22 cellular contexts compared by ENCODE assay signal in genomic region chr12:3670083-3670620, GRCh38.
DNase-seq lines count a peak whose midpoint lies in the region; ATAC-seq and TF ChIP-seq lines count a peak whose summit lies in the region.
"Had no signal": no experiment of that assay in that cellular context is flagged by ENCODE, and none has a peak within 500 bp of the region (broad histone marks: within the 10 kb centered on the region; RNA-seq: fewer than 3 reads in every experiment).

No MANE protein-coding gene starts in this region.

- ATAC-seq in SK-N-SH treated with all-trans-retinoic acid at 6 μM for 48 hours = peak; percentile 34; the same call in 2 of the 3 replicates
- ATAC-seq in natural killer cell treated with Interleukin-12 subunit alpha and Interleukin-12 subunit beta and Interleukin-15 and Interleukin-18, amount 100 ng/mL, for 72 hours = peak; percentile 56 to 80
- ATAC-seq: effector memory CD8-positive, alpha-beta T cell; naive thymus-derived CD4-positive, alpha-beta T cell; pancreas had no signal

- H3K9ac ChIP-seq in mesenchymal stem cell (ENCODE audit: low read length) = no peak overlapping the region

- no peak overlapping the region for H3K4me3 Mint-ChIP-seq in T-helper 1 cell treated with Interleukin-12 subunit alpha and Interleukin-12 subunit beta and Interleukin-4 antibody, amounts not matched to agents 30 μg/mL and 1 μg/mL, for 36 hours
- peak overlapping the region; percentile 11 for H3K4me3 Mint-ChIP-seq in natural killer cell treated with Interleukin-12 subunit alpha and Interleukin-12 subunit beta and Interleukin-15 and Interleukin-18, amount 100 ng/mL, for 72 hours
- H3K4me3 Mint-ChIP-seq: activated naive CD4-positive, alpha-beta T cell treated with anti-CD3 and anti-CD28 coated beads, Interleukin-2, amount 50 U/mL, for 24 hours; effector memory CD8-positive, alpha-beta T cell; naive thymus-derived CD4-positive, alpha-beta T cell had no signal

- H3K36me3 Mint-ChIP-seq in T-helper 1 cell treated with Interleukin-12 subunit alpha and Interleukin-12 subunit beta and Interleukin-4 antibody, amounts not matched to agents 30 μg/mL and 1 μg/mL, for 36 hours (ENCODE audit: low read depth) = peaks cover 55% of the 10 kb centered on the region
- peaks cover 36% of the 10 kb centered on the region for H3K36me3 Mint-ChIP-seq in natural killer cell treated with Interleukin-12 subunit alpha and Interleukin-12 subunit beta and Interleukin-15 and Interleukin-18, amount 100 ng/mL, for 72 hours

- DNase-seq in T-helper 1 cell (no peak), EL (peak; percentile 14), NCI-H2227 (lab: John Stamatoyannopoulos, UW; ENCODE audit: unreplicated experiment) (no peak), mesenchymal stem cell (no peak)
- no peak for DNase-seq in natural killer cell treated with Interleukin-12 subunit alpha and Interleukin-12 subunit beta and Interleukin-15 and Interleukin-18, amount 100 ng/mL, for 72 hours (ENCODE audit: low spot score)
- no peak for DNase-seq in stimulated activated CD4-positive, alpha-beta T cell treated with anti-CD3 and anti-CD28 coated beads, Interleukin-4, amount 100 ng/mL, for 4 hours
- DNase-seq: activated CD4-positive, alpha-beta T cell treated with anti-CD3 and anti-CD28 coated beads, Interleukin-2, amount 50 U/mL, for 1 hour; AML-193; DND-41; effector memory CD8-positive, alpha-beta T cell; esophagus squamous epithelium; mesendoderm; naive thymus-derived CD4-positive, alpha-beta T cell; NCI-H2107; NCI-H510A treated with DMSO at 0.1 percent for 48 hours; pancreas; stimulated activated naive CD4-positive, alpha-beta T cell had no signal

- no peak overlapping the region for H2BK5ac ChIP-seq in mesenchymal stem cell (ENCODE audit: low read depth, low read length, poor library complexity, severe bottlenecking)

- H3K79me1 ChIP-seq in mesenchymal stem cell (replicated peaks; ENCODE audit: low read length, poor library complexity, severe bottlenecking) = no peaks in the 10 kb centered on the region

- no peak overlapping the region for H4K91ac ChIP-seq in mesenchymal stem cell (ENCODE audit: low read length)

- H2BK12ac ChIP-seq in mesenchymal stem cell (ENCODE audit: low read length in 2 of 2) = no peak overlapping the region

- H3K4me1 Mint-ChIP-seq in T-helper 1 cell treated with Interleukin-12 subunit alpha and Interleukin-12 subunit beta and Interleukin-4 antibody, amounts not matched to agents 30 μg/mL and 1 μg/mL, for 36 hours (ENCODE audit: low read depth) = peaks cover 20% of the 10 kb centered on the region
- H3K4me1 Mint-ChIP-seq in natural killer cell treated with Interleukin-12 subunit alpha and Interleukin-12 subunit beta and Interleukin-15 and Interleukin-18, amount 100 ng/mL, for 72 hours (ENCODE audit: low read depth in 2 of 2) = peaks cover 13 to 42% of the 10 kb centered on the region in 2 donors
- H3K4me1 Mint-ChIP-seq: activated naive CD4-positive, alpha-beta T cell treated with anti-CD3 and anti-CD28 coated beads, Interleukin-2, amount 50 U/mL, for 24 hours had no signal

- no peak overlapping the region for H2AK5ac ChIP-seq in mesenchymal stem cell (ENCODE audit: low read length, severe bottlenecking)

- no peak overlapping the region for H2BK15ac ChIP-seq in mesenchymal stem cell (ENCODE audit: low read depth, poor library complexity, severe bottlenecking)

- 94% methylated on average over 5 of the region's 5 CpGs for WGBS in mesenchymal stem cell

- no peak overlapping the region for H3K14ac ChIP-seq in mesenchymal stem cell (ENCODE audit: low read length in 2 of 2)

- H2AFZ ChIP-seq in mesenchymal stem cell (ENCODE audit: low read depth, low read length) = no peak overlapping the region

- H3K36me3 ChIP-seq in mesenchymal stem cell (ENCODE audit: control insufficient read depth in 1 of 2, insufficient read depth in 2 of 2, low read depth in 1 of 2, low read length in 2 of 2) = peaks cover 4 to 54% of the 10 kb centered on the region in 2 experiments

- H4K8ac ChIP-seq in mesenchymal stem cell (ENCODE audit: low read length) = no peak overlapping the region

- no peaks in the 10 kb centered on the region for H3K9me3 ChIP-seq in mesenchymal stem cell (ENCODE audit: control insufficient read depth, low read length)
- H3K9me3 ChIP-seq: esophagus squamous epithelium, pancreas, tibial nerve had no signal

- no peak overlapping the region for H3K4ac ChIP-seq in mesenchymal stem cell (ENCODE audit: low read depth in 1 of 2, low read length in 2 of 2)

- no peak overlapping the region for H3K4me2 ChIP-seq in mesenchymal stem cell (ENCODE audit: low read length, poor library complexity, severe bottlenecking)

- no peaks in the 10 kb centered on the region for H3K27me3 Mint-ChIP-seq in T-helper 1 cell treated with Interleukin-12 subunit alpha and Interleukin-12 subunit beta and Interleukin-4 antibody, amounts not matched to agents 30 μg/mL and 1 μg/mL, for 36 hours (ENCODE audit: low read depth)
- H3K27me3 Mint-ChIP-seq in natural killer cell treated with Interleukin-12 subunit alpha and Interleukin-12 subunit beta and Interleukin-15 and Interleukin-18, amount 100 ng/mL, for 72 hours = no peaks in the 10 kb centered on the region
- H3K27me3 Mint-ChIP-seq: activated naive CD4-positive, alpha-beta T cell treated with anti-CD3 and anti-CD28 coated beads, Interleukin-2, amount 50 U/mL, for 24 hours; effector memory CD8-positive, alpha-beta T cell; naive thymus-derived CD4-positive, alpha-beta T cell had no signal

- H3K27me3 ChIP-seq in mesenchymal stem cell (ENCODE audit: control insufficient read depth in 1 of 2, insufficient read depth in 1 of 2, low read length in 2 of 2) = no peaks in the 10 kb centered on the region
- H3K27me3 ChIP-seq: esophagus squamous epithelium, pancreas, tibial nerve had no signal

- no peaks in the 10 kb centered on the region for H3K9me3 Mint-ChIP-seq in T-helper 1 cell treated with Interleukin-12 subunit alpha and Interleukin-12 subunit beta and Interleukin-4 antibody, amounts not matched to agents 30 μg/mL and 1 μg/mL, for 36 hours
- H3K9me3 Mint-ChIP-seq in natural killer cell treated with Interleukin-12 subunit alpha and Interleukin-12 subunit beta and Interleukin-15 and Interleukin-18, amount 100 ng/mL, for 72 hours = no peaks in the 10 kb centered on the region
- H3K9me3 Mint-ChIP-seq: activated naive CD4-positive, alpha-beta T cell treated with anti-CD3 and anti-CD28 coated beads, Interleukin-2, amount 50 U/mL, for 24 hours; effector memory CD8-positive, alpha-beta T cell; naive thymus-derived CD4-positive, alpha-beta T cell had no signal

- no peak overlapping the region for H3K4me3 ChIP-seq in mesenchymal stem cell (ENCODE audit: insufficient read depth in 1 of 2, low read depth in 1 of 2, low read length in 2 of 2)
- H3K4me3 ChIP-seq: esophagus squamous epithelium, pancreas, tibial nerve had no signal

- H3K27ac ChIP-seq in mesenchymal stem cell (ENCODE audit: low read length, poor library complexity, severe bottlenecking) = no peak overlapping the region
- H3K27ac ChIP-seq: 22Rv1, esophagus squamous epithelium, pancreas, tibial nerve had no signal

- no peak overlapping the region for H3K18ac ChIP-seq in mesenchymal stem cell (ENCODE audit: low read depth in 1 of 2, low read length in 2 of 2)

- peak overlapping the region; percentile 26 for H3K27ac Mint-ChIP-seq in T-helper 1 cell treated with Interleukin-12 subunit alpha and Interleukin-12 subunit beta and Interleukin-4 antibody, amounts not matched to agents 30 μg/mL and 1 μg/mL, for 36 hours
- peak overlapping the region; percentile 44 to 90 for H3K27ac Mint-ChIP-seq in natural killer cell treated with Interleukin-12 subunit alpha and Interleukin-12 subunit beta and Interleukin-15 and Interleukin-18, amount 100 ng/mL, for 72 hours
- H3K27ac Mint-ChIP-seq: activated naive CD4-positive, alpha-beta T cell treated with anti-CD3 and anti-CD28 coated beads, Interleukin-2, amount 50 U/mL, for 24 hours had no signal

- peaks cover 2% of the 10 kb centered on the region for H3K4me1 ChIP-seq in mesenchymal stem cell (ENCODE audit: control insufficient read depth, insufficient read depth, low read depth, low read length)
- H3K4me1 ChIP-seq: esophagus squamous epithelium, pancreas, tibial nerve had no signal

- H2BK120ac ChIP-seq in mesenchymal stem cell (ENCODE audit: low read depth, low read length) = no peak overlapping the region

- no peak overlapping the region for H3K23ac ChIP-seq in mesenchymal stem cell (ENCODE audit: low read length in 2 of 2)

TF ChIP-seq in SK-N-SH treated with all-trans-retinoic acid at 6 μM for 48 hours, 23 proteins besides CTCF, POLR2A, EP300 and RAD21:
- TF ChIP-seq ZNF565 (CRISPR knock-in tag; conservative IDR thresholded peaks at IDR 0.05; ENCODE audit: low read depth) (no peak), TCF4 (CRISPR knock-in tag; IDR thresholded peaks at IDR 0.05; ENCODE audit: borderline replicate concordance) (no peak), PATZ1 (CRISPR knock-in tag; IDR thresholded peaks at IDR 0.05; ENCODE audit: borderline replicate concordance) (no peak)
